Comparison of ENCODE assay signal across 8 cellular contexts in genomic region chr9:97411440-97411788, GRCh38. TPM values are rescaled to one million over a fixed set of nuclear protein-coding genes. Genes with fewer than 3 reads are reported as not detected.
DNase-seq lines count a peak whose midpoint lies in the region; ATAC-seq, FAIRE-seq and TF ChIP-seq lines count a peak whose summit lies in the region.

No MANE protein-coding gene starts in this region.

- in situ Hi-C loops in gastrocnemius medialis (cut with MboI; ENCODE audit: low sequenced_read_pairs in 4 of 4), result loop anchor here in 2 of 4 donors (25.0 kb wide), 1 partner anchor 549 kb away; the partner anchor contains the start of gene ZNF782 (in 2 of the 2)

- H3K9me2 ChIP-seq in Loucy (replicated peaks; ENCODE audit: low read depth, low read length), result no peaks in the 10 kb centered on the region

- H3K36me3 ChIP-seq in Loucy (ENCODE audit: insufficient read depth, low read length) (no peaks in the 10 kb centered on the region), gastrocnemius medialis (no peaks in the 10 kb centered on the region), thyroid gland (no peaks in the 10 kb centered on the region)

- peak overlapping the region; percentile 64 for H3K9ac ChIP-seq in Loucy (ENCODE audit: low read depth, low read length, poor library complexity, severe bottlenecking)

- H3K4me1 ChIP-seq in Loucy (ENCODE audit: insufficient read depth, low read length, poor library complexity, severe bottlenecking), result peaks cover 26% of the 10 kb centered on the region
- H3K4me1 ChIP-seq in gastrocnemius medialis, result peaks cover 3 to 12% of the 10 kb centered on the region in 2 donors
- H3K4me1 ChIP-seq in thyroid gland, result peaks cover 7 to 8% of the 10 kb centered on the region in 2 donors

- H3K79me2 ChIP-seq in Loucy (ENCODE audit: insufficient read depth, low read length), result no peaks in the 10 kb centered on the region

- peak overlapping the region; percentile 91 for H2AFZ ChIP-seq in Loucy (ENCODE audit: low read length)

- TF ChIP-seq POLR2A in gastrocnemius medialis (IDR thresholded peaks at IDR 0.05) (no peak), thyroid gland (IDR thresholded peaks at IDR 0.05) (no peak), GM12891 (IDR thresholded peaks at IDR 0.05; ENCODE audit: low read depth, low read length) (no peak)

- H3K27me3 ChIP-seq in Loucy (ENCODE audit: insufficient read depth, low read length, poor library complexity, severe bottlenecking) (no peaks in the 10 kb centered on the region), gastrocnemius medialis (no peaks in the 10 kb centered on the region), thyroid gland (no peaks in the 10 kb centered on the region)

- 29 to 30% methylated on average over 3 of the region's 3 CpGs for WGBS in thyroid gland, 2 donors

- H3K4me2 ChIP-seq in Loucy (ENCODE audit: low read depth, low read length, poor library complexity, severe bottlenecking), result peak overlapping the region; percentile 71

- intact Hi-C loops in gastrocnemius medialis (cut with DNase I; ENCODE audit: low total_unique reads) (loop anchor here (5.0 kb wide), 1 partner anchor 206 kb away; no protein-coding TSS in a partner anchor), thyroid gland (cut with DNase I) (no loop called here)

- FAIRE-seq in GM12891 (lab: Jason Lieb, UNC), result no peak

- H3K27ac ChIP-seq in gastrocnemius medialis (peak overlapping the region; percentile 63 to 86 (median 77)), thyroid gland (peak overlapping the region in 1 of 3 donors; percentile 21)

- H3K4me3 ChIP-seq in Loucy (ENCODE audit: low read length, poor library complexity, severe bottlenecking), result peak overlapping the region; percentile 76
- H3K4me3 ChIP-seq in epithelial cell of proximal tubule (ENCODE audit: low read depth, low read length), result peak overlapping the region; percentile 86
- peak overlapping the region; percentile 70 to 98 (median 94) for H3K4me3 ChIP-seq in gastrocnemius medialis
- H3K4me3 ChIP-seq in thyroid gland (replicated peaks in 1 of 3), result peak overlapping the region in 1 of 3 donors; percentile 88

- H4K20me1 ChIP-seq in Loucy (ENCODE audit: insufficient read depth, low read length, poor library complexity, severe bottlenecking), result no peaks in the 10 kb centered on the region

- TF ChIP-seq CTCF in Loucy (conservative IDR thresholded peaks at IDR 0.05; ENCODE audit: low read length), result no peak
- TF ChIP-seq CTCF in epithelial cell of proximal tubule (conservative IDR thresholded peaks at IDR 0.05; ENCODE audit: low read depth, low read length), result no peak
- no peak for TF ChIP-seq CTCF in gastrocnemius medialis (IDR thresholded peaks at IDR 0.05 in 4 of 5, conservative IDR thresholded peaks at IDR 0.05 in 1 of 5)
- TF ChIP-seq CTCF in thyroid gland (IDR thresholded peaks at IDR 0.05), result no peak

- 0 out of 2 replicates have a peak, but pooled peaks cover 4% of the 10 kb centered on the region for H3F3A ChIP-seq in Loucy (ENCODE audit: low read depth)

- DNase-seq in epithelial cell of proximal tubule (ENCODE audit: low read depth) (no peak), gastrocnemius medialis (no peak), NCI-H524 (lab: John Stamatoyannopoulos, UW) (no peak), NCI-H1930 (lab: John Stamatoyannopoulos, UW) (no peak), thyroid gland (no peak), GM12891 (ENCODE audit: insufficient read length, low spot score) (no peak)

- H3K9me3 ChIP-seq in Loucy (ENCODE audit: insufficient read depth, low read depth, low read length) (no peaks in the 10 kb centered on the region), gastrocnemius medialis (no peaks in the 10 kb centered on the region), thyroid gland (no peaks in the 10 kb centered on the region)

- ATAC-seq in GM19395 (IDR thresholded peaks at IDR 0.05; ENCODE audit: unreplicated experiment) (peak; percentile 22), gastrocnemius medialis (peak in 1 of 2 donors; percentile 27)

TF ChIP-seq in GM12891, 5 proteins besides CTCF, POLR2A, EP300 and RAD21:
- TF ChIP-seq SPI1 (IDR thresholded peaks at IDR 0.05; ENCODE audit: low read depth, low read length), result no peak
- TF ChIP-seq PAX5 (IDR thresholded peaks at IDR 0.05; ENCODE audit: insufficient read depth, low read length, severe bottlenecking), result no peak
- no peak for TF ChIP-seq TAF1 (IDR thresholded peaks at IDR 0.05; ENCODE audit: low read depth, low read length)
- no peak for TF ChIP-seq POLR2AphosphoS5 (IDR thresholded peaks at IDR 0.05; ENCODE audit: low read depth, low read length)
- no peak for TF ChIP-seq POU2F2 (IDR thresholded peaks at IDR 0.05; ENCODE audit: low read depth, low read length)

RNA-seq across cellular contexts. Expression of gene TDRD7, which starts 0.5 kb away (rescaled TPM):
- total RNA-seq in epithelial cell of proximal tubule (6.0 and 9.4 TPM in 2 replicates), gastrocnemius medialis (1 to 10 TPM; 2.9 to 5.7 (median 3.5) TPM), thyroid gland (10 to 100 TPM in 3 of 4 donors, 1 to 10 TPM in 1; 9.9 to 12.8 (median 11.4) TPM)
- polyA plus RNA-seq in GM12891 (2012; ENCODE audit: low read depth, missing spikeins), result 9.4 TPM
